ENCODE assay signal across 1 cellular context in genomic region chr7:1886361-1887064, GRCh38.
TF ChIP-seq lines count a peak whose summit lies in the region.

No MANE protein-coding gene starts in this region.

TF ChIP-seq in GM23338, 12 proteins besides CTCF, POLR2A, EP300 and RAD21 (continued from another document):
- TF ChIP-seq ZNF462 (CRISPR knock-in tag; IDR thresholded peaks at IDR 0.05), result no peak
- TF ChIP-seq REST (IDR thresholded peaks at IDR 0.05; ENCODE audit: unreplicated experiment), result no peak
- TF ChIP-seq ZNF114 (CRISPR knock-in tag; IDR thresholded peaks at IDR 0.05), result no peak
